Comparison of ENCODE assay signal across 8 cellular contexts in genomic region chr3:27368831-27369607, GRCh38. TPM values are rescaled to one million over a fixed set of nuclear protein-coding genes. Genes with fewer than 3 reads are reported as not detected.
A peak's percentile ranks its signal among the peaks of the same experiment; 100 is the strongest.
DNase-seq lines count a peak whose midpoint lies in the region; ATAC-seq and TF ChIP-seq lines count a peak whose summit lies in the region.

TSS of gene NEK10 (minus strand) at chr3:27369383. CDS start at chr3:27352882, 16,501 bp downstream.

- H3K4me3 ChIP-seq in HCT116 (replicated peaks in 1 of 2; ENCODE audit: low read depth in 1 of 2, low read length in 2 of 2) = peak within 1 kb of the TSS; percentile 29 to 37
- H3K4me3 ChIP-seq in heart left ventricle = peak within 1 kb of the TSS; percentile 37 to 87 (median 63)
- H3K4me3 ChIP-seq in parathyroid adenoma (ENCODE audit: low read depth, low read length) = peak within 1 kb of the TSS; percentile 70
- H3K4me3 ChIP-seq in thymus (ENCODE audit: low read length) = peak within 1 kb of the TSS; percentile 59

- no peak within 1 kb of the TSS for H3K9ac ChIP-seq in HCT116 (ENCODE audit: low read length)
- H3K9ac ChIP-seq in parathyroid adenoma = no peak within 1 kb of the TSS

- DNase-seq in ELR (ENCODE audit: low read depth) (peak; percentile 88), HCT116 (ENCODE audit: low read depth, low spot score) (peak; percentile 54), MV-4-11 (lab: John Stamatoyannopoulos, UW) (peak; percentile 82), SKM-1 treated with dmso at 0.1 percent for 144 hours (lab: John Stamatoyannopoulos, UW; ENCODE audit: unreplicated experiment) (peak; percentile 75), heart left ventricle (peak; percentile 88 to 93 (median 89))
- peak; percentile 70 for DNase-seq in activated naive CD8-positive, alpha-beta T cell treated with anti-CD3 and anti-CD28 coated beads, Interleukin-2, amount 50 U/mL, for 16 hours (ENCODE audit: low read depth, low spot score)

- peak within 1 kb of the TSS; percentile 61 for H3K4me2 ChIP-seq in HCT116 (ENCODE audit: low read length)
- H3K4me2 ChIP-seq in parathyroid adenoma (ENCODE audit: low read length) = peak within 1 kb of the TSS; percentile 71

- BruUV-seq in HCT116 (replicated peaks; lab: Mats Ljungman, UMichigan) = no TSS peak

- POLR2A ChIA-PET in HCT116 (lab: Charles Lee) = no interaction called here

- no peak within 1 kb of the TSS for H2AFZ ChIP-seq in HCT116 (ENCODE audit: low read depth, low read length, poor library complexity, severe bottlenecking)
- peak within 1 kb of the TSS; percentile 99 for H2AFZ ChIP-seq in parathyroid adenoma

- peaks cover 0 to 4% of the 10 kb centered on the region in 2 experiments; a peak in 1 of 4 replicates for H3K4me1 ChIP-seq in HCT116 (ENCODE audit: control insufficient read depth in 1 of 2, insufficient read depth in 2 of 2, low read length in 2 of 2)
- H3K4me1 ChIP-seq in heart left ventricle = peaks cover 0 to 13% (median 2%) of the 10 kb centered on the region in 12 donors
- no peaks in the 10 kb centered on the region for H3K4me1 ChIP-seq in parathyroid adenoma
- peaks cover 5% of the 10 kb centered on the region for H3K4me1 ChIP-seq in thymus (ENCODE audit: control insufficient read depth, insufficient read depth, low read length)

- intact Hi-C loops in HCT116 (cut with micrococcal nuclease) = no loop called here
- intact Hi-C loops in heart left ventricle (cut with DNase I) = loop anchor here in 1 of 10 donors (5.0 kb wide), 1 partner anchor 57 kb away; no protein-coding TSS in a partner anchor

- H3K27me3 ChIP-seq in HCT116 (ENCODE audit: insufficient read depth, low read length) (no peaks in the 10 kb centered on the region), heart left ventricle (no peaks in the 10 kb centered on the region), parathyroid adenoma (ENCODE audit: control insufficient read depth, insufficient read depth, low read length) (no peaks in the 10 kb centered on the region), thymus (ENCODE audit: control insufficient read depth, insufficient read depth) (no peaks in the 10 kb centered on the region)

- TF ChIP-seq RAD21 in HCT116 (IDR thresholded peaks at IDR 0.05; ENCODE audit: low read depth) = no peak

- H3K27ac ChIP-seq in HCT116 (ENCODE audit: low read depth, low read length) = no peak within 1 kb of the TSS
- no peak within 1 kb of the TSS for H3K27ac ChIP-seq in heart left ventricle
- no peak within 1 kb of the TSS for H3K27ac ChIP-seq in parathyroid adenoma
- H3K27ac ChIP-seq in thymus (ENCODE audit: low read depth) = no peak within 1 kb of the TSS

- H4K20me1 ChIP-seq in HCT116 (ENCODE audit: insufficient read depth) = no peaks in the 10 kb centered on the region

- H3K9me3 ChIP-seq in HCT116 (ENCODE audit: control insufficient read depth in 1 of 2, insufficient read depth in 1 of 2, low read depth in 1 of 2, low read length in 2 of 2) (no peaks in the 10 kb centered on the region), heart left ventricle (no peaks in the 10 kb centered on the region), parathyroid adenoma (ENCODE audit: control insufficient read depth, low read length) (no peaks in the 10 kb centered on the region), thymus (ENCODE audit: control insufficient read depth) (no peaks in the 10 kb centered on the region)

- CTCF ChIA-PET in HCT116 (lab: Charles Lee) = no interaction called here

- TF ChIP-seq POLR2A in HCT116 (IDR thresholded peaks at IDR 0.05; ENCODE audit: borderline replicate concordance, extremely low read depth, insufficient read depth, insufficient read length) = no peak
- TF ChIP-seq POLR2A in heart left ventricle (IDR thresholded peaks at IDR 0.05) = no peak

- TF ChIP-seq CTCF in HCT116 (IDR thresholded peaks at IDR 0.05 in 2 of 3, conservative IDR thresholded peaks at IDR 0.05 in 1 of 3; ENCODE audit: borderline replicate concordance in 1 of 3, insufficient read depth in 1 of 3, low read depth in 2 of 3, low read length in 2 of 3) = no peak
- peak in 2 of 12 donors; percentile 25 to 28 for TF ChIP-seq CTCF in heart left ventricle (IDR thresholded peaks at IDR 0.05)
- no peak for TF ChIP-seq CTCF in parathyroid adenoma (IDR thresholded peaks at IDR 0.05)

- H3K79me2 ChIP-seq in HCT116 (ENCODE audit: insufficient read depth, low read length) = no peaks in the 10 kb centered on the region
- no peaks in the 10 kb centered on the region for H3K79me2 ChIP-seq in parathyroid adenoma

- peak; percentile 97 for ATAC-seq in HCT116
- ATAC-seq in heart left ventricle = peak; percentile 97 to 100 (median 100)

- WGBS in heart left ventricle, 4 donors = 1 to 4% (median 3%) methylated on average over 30 to 48 of the region's 48 CpGs
- WGBS in thymus = 2% methylated on average over 48 of the region's 48 CpGs

- RAD21 ChIA-PET in HCT116 (lab: Charles Lee; ENCODE audit: low non-redundant PET in 1 of 2, low total read pairs in 2 of 2, uncharacterized antibody in 2 of 2, unreplicated experiment in 2 of 2) = no interaction called here

- no peaks in the 10 kb centered on the region for H3K36me3 ChIP-seq in HCT116 (ENCODE audit: control insufficient read depth in 1 of 2, insufficient read depth in 2 of 2, low read length in 2 of 2)
- H3K36me3 ChIP-seq in heart left ventricle = peaks cover 0 to 2% (median 0%) of the 10 kb centered on the region in 9 donors
- H3K36me3 ChIP-seq in parathyroid adenoma (ENCODE audit: control insufficient read depth, insufficient read depth, low read length) = no peaks in the 10 kb centered on the region
- no peaks in the 10 kb centered on the region for H3K36me3 ChIP-seq in thymus (ENCODE audit: control insufficient read depth, insufficient read depth)

- no peaks in the 10 kb centered on the region for H3K9me2 ChIP-seq in HCT116 (ENCODE audit: insufficient read depth)

TF ChIP-seq in HCT116, 20 proteins besides CTCF, POLR2A, EP300 and RAD21:
- TF ChIP-seq JUND (IDR thresholded peaks at IDR 0.05) = no peak
- no peak for TF ChIP-seq CEBPB (IDR thresholded peaks at IDR 0.05; ENCODE audit: low read depth)
- TF ChIP-seq SIN3A (IDR thresholded peaks at IDR 0.05; ENCODE audit: low read depth) = no peak
- peak; percentile 91 for TF ChIP-seq SP1 (IDR thresholded peaks at IDR 0.05; ENCODE audit: low read depth)
- TF ChIP-seq ATF3 (IDR thresholded peaks at IDR 0.05) = no peak

RNA-seq across cellular contexts. Expression of gene NEK10, which starts in this region (rescaled TPM):
- total RNA-seq in HCT116 (2021; ENCODE audit: unreplicated experiment) (1.2 TPM), heart left ventricle (10 to 100 TPM in 3 of 9 donors, 1 to 10 TPM in 6; 3.4 to 22.5 (median 8.5) TPM)
- 0.20 and 0.42 TPM in 2 replicates for polyA plus RNA-seq in HCT116 (2012)
- polyA plus RNA-seq in heart left ventricle (1 to 10 TPM in 1 of 2 donors, under 1 TPM in 1; 0.72 to 3.1 TPM), thymus (0.87 TPM)
